In the genomic region with DNA sequence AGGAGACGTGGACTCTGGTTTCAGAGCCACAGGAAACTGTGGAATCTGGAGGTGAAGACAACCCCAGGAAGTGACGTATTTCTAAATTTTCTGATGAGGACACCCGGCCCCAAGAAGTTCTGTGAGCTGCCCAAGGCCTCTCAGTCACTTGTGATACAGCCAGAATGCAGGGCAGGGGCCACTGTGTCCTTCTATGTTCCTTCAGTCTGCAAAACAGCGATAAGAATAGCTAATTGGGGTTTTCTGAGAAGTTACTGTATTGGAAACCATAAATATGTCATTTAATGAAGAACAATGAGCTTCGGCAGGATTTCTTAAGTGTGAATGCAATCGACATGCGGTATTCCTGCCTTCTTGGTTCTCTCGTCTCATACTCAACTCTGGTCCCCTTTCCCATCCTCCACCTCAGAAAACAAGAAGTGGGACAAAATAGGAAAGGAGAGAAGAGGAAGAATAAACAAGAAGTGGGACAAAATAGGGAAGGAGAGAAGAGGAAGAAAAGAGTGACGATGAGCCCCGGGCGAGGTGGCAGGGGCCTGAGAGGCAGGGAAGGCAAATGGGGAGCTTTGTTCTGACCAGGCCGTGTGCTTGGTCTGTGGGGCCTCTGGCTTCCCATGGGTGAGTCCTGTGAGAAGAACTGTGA, we compare ENCODE assay signal across 15 cellular contexts.
DNase-seq lines count a peak whose midpoint lies in the region; ATAC-seq and TF ChIP-seq lines count a peak whose summit lies in the region.
"Had no signal": no experiment of that assay in that cellular context is flagged by ENCODE, and none has a peak within 500 bp of the region (broad histone marks: within the 10 kb centered on the region; RNA-seq: fewer than 3 reads in every experiment).

No MANE protein-coding gene starts in this region.

- peaks cover 0 to 4% (median 0%) of the 10 kb centered on the region in 4 donors for H3K9me3 ChIP-seq in esophagus muscularis mucosa
- no peaks in the 10 kb centered on the region for H3K9me3 ChIP-seq in upper lobe of right lung
- H3K9me3 ChIP-seq in A673 (ENCODE audit: low read depth, low read length, poor library complexity, severe bottlenecking): no peaks in the 10 kb centered on the region
- H3K9me3 ChIP-seq: prostate gland, tibial artery had no signal

- H3K27me3 Mint-ChIP-seq in activated naive CD8-positive, alpha-beta T cell treated with anti-CD3 and anti-CD28 coated beads, Interleukin-2, amount 50 U/mL, for 24 hours: peaks cover 4% of the 10 kb centered on the region
- H3K27me3 Mint-ChIP-seq in activated naive CD8-positive, alpha-beta T cell treated with anti-CD3 and anti-CD28 coated beads for 36 hours: peaks cover 15% of the 10 kb centered on the region
- H3K27me3 Mint-ChIP-seq in memory B cell: no peaks in the 10 kb centered on the region

- peak overlapping the region; percentile 48 for H3K27ac Mint-ChIP-seq in activated naive CD8-positive, alpha-beta T cell treated with anti-CD3 and anti-CD28 coated beads, Interleukin-2, amount 50 U/mL, for 24 hours
- H3K27ac Mint-ChIP-seq in activated naive CD8-positive, alpha-beta T cell treated with anti-CD3 and anti-CD28 coated beads for 36 hours: no peak overlapping the region
- peak overlapping the region; percentile 77 for H3K27ac Mint-ChIP-seq in memory B cell

- BruUV-seq in A673 (replicated peaks; lab: Mats Ljungman, UMichigan): no TSS peak

- POLR2A ChIA-PET in A673 (lab: Charles Lee; ENCODE audit: low non-redundant PET): no interaction called here

- H3K27me3 ChIP-seq in esophagus muscularis mucosa (no peaks in the 10 kb centered on the region), upper lobe of right lung (no peaks in the 10 kb centered on the region), A673 (replicated peaks; ENCODE audit: insufficient read depth, low read depth, low read length, poor library complexity) (peaks cover 12% of the 10 kb centered on the region)
- H3K27me3 ChIP-seq: SJCRH30, tibial artery had no signal

- TF ChIP-seq CTCF in esophagus muscularis mucosa (IDR thresholded peaks at IDR 0.05) (no peak), upper lobe of right lung (IDR thresholded peaks at IDR 0.05) (no peak), A673 (conservative IDR thresholded peaks at IDR 0.05; ENCODE audit: low read depth, low read length) (no peak)

- TF ChIP-seq EP300 in esophagus muscularis mucosa (IDR thresholded peaks at IDR 0.05): no peak

- H3K36me3 Mint-ChIP-seq in activated naive CD8-positive, alpha-beta T cell treated with anti-CD3 and anti-CD28 coated beads, Interleukin-2, amount 50 U/mL, for 24 hours (ENCODE audit: low read depth): no peaks in the 10 kb centered on the region
- no peaks in the 10 kb centered on the region for H3K36me3 Mint-ChIP-seq in activated naive CD8-positive, alpha-beta T cell treated with anti-CD3 and anti-CD28 coated beads for 36 hours
- H3K36me3 Mint-ChIP-seq in memory B cell: peaks cover 59% of the 10 kb centered on the region

- DNase-seq in activated naive CD8-positive, alpha-beta T cell treated with anti-CD3 and anti-CD28 coated beads, Interleukin-2, amount 50 U/mL, for 24 hours: no peak
- DNase-seq in activated naive CD8-positive, alpha-beta T cell treated with anti-CD3 and anti-CD28 coated beads for 36 hours: no peak
- DNase-seq in esophagus muscularis mucosa (ENCODE audit: extremely low spot score): peak; percentile 47
- no peak for DNase-seq in memory B cell (ENCODE audit: low spot score in 2 of 2)
- peak; percentile 71 for DNase-seq in upper lobe of right lung
- DNase-seq in A673 (ENCODE audit: low spot score): no peak
- DNase-seq in kidney tubule cell (ENCODE audit: low spot score): no peak
- DNase-seq: activated naive CD4-positive, alpha-beta T cell treated with anti-CD3 and anti-CD28 coated beads, Interleukin-2, amount 50 U/mL, for 16 hours; CD8-positive, alpha-beta memory T cell; SJCRH30; stimulated activated CD4-positive, alpha-beta T cell treated with anti-CD3 and anti-CD28 coated beads, Interleukin-1b, Interleukin-23, amount 100 ng/mL, for 48 hours had no signal

- H3K4me3 ChIP-seq in esophagus muscularis mucosa (no peak overlapping the region), upper lobe of right lung (no peak overlapping the region), A673 (ENCODE audit: low read depth, low read length, poor library complexity, severe bottlenecking) (no peak overlapping the region)
- H3K4me3 ChIP-seq: prostate gland, SJCRH30, tibial artery had no signal

- no peaks in the 10 kb centered on the region for H3K36me3 ChIP-seq in esophagus muscularis mucosa
- no peaks in the 10 kb centered on the region for H3K36me3 ChIP-seq in upper lobe of right lung
- H3K36me3 ChIP-seq in A673 (ENCODE audit: insufficient read depth, low read length, poor library complexity, severe bottlenecking): no peaks in the 10 kb centered on the region
- H3K36me3 ChIP-seq: prostate gland, SJCRH30, tibial artery had no signal

- intact Hi-C loops in esophagus muscularis mucosa (cut with DNase I): no loop called here
- intact Hi-C loops in upper lobe of right lung (cut with DNase I): no loop called here
- intact Hi-C loops in A673 (cut with micrococcal nuclease; ENCODE audit: unreplicated experiment): no loop called here

- ATAC-seq in activated naive CD8-positive, alpha-beta T cell treated with anti-CD3 and anti-CD28 coated beads, Interleukin-2, amount 50 U/mL, for 24 hours: no peak
- ATAC-seq in memory B cell (ENCODE audit: low read depth): no peak
- ATAC-seq in upper lobe of right lung: peak; percentile 86
- ATAC-seq in HG02840 (IDR thresholded peaks at IDR 0.05; ENCODE audit: low FRiP score, unreplicated experiment): no peak

- CTCF ChIA-PET in A673 (lab: Charles Lee): no interaction called here

- no peak overlapping the region for H3K27ac ChIP-seq in esophagus muscularis mucosa (replicated peaks in 1 of 4)
- peak overlapping the region; percentile 61 for H3K27ac ChIP-seq in upper lobe of right lung
- no peak overlapping the region for H3K27ac ChIP-seq in A673 (ENCODE audit: low read depth, low read length, poor library complexity, severe bottlenecking)
- H3K27ac ChIP-seq: 22Rv1, prostate gland, SJCRH30, tibial artery had no signal

- 63% methylated on average over 12 of the region's 12 CpGs for WGBS in esophagus muscularis mucosa

- H3K4me1 ChIP-seq in esophagus muscularis mucosa (peaks cover 0 to 6% (median 3%) of the 10 kb centered on the region in 4 donors), upper lobe of right lung (no peaks in the 10 kb centered on the region), A673 (ENCODE audit: insufficient read depth, low read length, poor library complexity, severe bottlenecking) (no peaks in the 10 kb centered on the region)
- H3K4me1 ChIP-seq: prostate gland, SJCRH30 had no signal

- H3K9me3 Mint-ChIP-seq in activated naive CD8-positive, alpha-beta T cell treated with anti-CD3 and anti-CD28 coated beads, Interleukin-2, amount 50 U/mL, for 24 hours: peaks cover 9% of the 10 kb centered on the region
- peaks cover 10% of the 10 kb centered on the region for H3K9me3 Mint-ChIP-seq in activated naive CD8-positive, alpha-beta T cell treated with anti-CD3 and anti-CD28 coated beads for 36 hours
- peaks cover 7% of the 10 kb centered on the region for H3K9me3 Mint-ChIP-seq in memory B cell

- no peak for TF ChIP-seq POLR2A in esophagus muscularis mucosa (IDR thresholded peaks at IDR 0.05; ENCODE audit: low read depth)

- no peak overlapping the region for H3K4me3 Mint-ChIP-seq in activated naive CD8-positive, alpha-beta T cell treated with anti-CD3 and anti-CD28 coated beads, Interleukin-2, amount 50 U/mL, for 24 hours
- no peak overlapping the region for H3K4me3 Mint-ChIP-seq in activated naive CD8-positive, alpha-beta T cell treated with anti-CD3 and anti-CD28 coated beads for 36 hours
- no peak overlapping the region for H3K4me3 Mint-ChIP-seq in memory B cell
- H3K4me3 Mint-ChIP-seq: CD8-positive, alpha-beta memory T cell had no signal

- H3K4me1 Mint-ChIP-seq in activated naive CD8-positive, alpha-beta T cell treated with anti-CD3 and anti-CD28 coated beads, Interleukin-2, amount 50 U/mL, for 24 hours: peaks cover 7% of the 10 kb centered on the region
- H3K4me1 Mint-ChIP-seq in activated naive CD8-positive, alpha-beta T cell treated with anti-CD3 and anti-CD28 coated beads for 36 hours: no peaks in the 10 kb centered on the region
- H3K4me1 Mint-ChIP-seq in memory B cell: peaks cover 32% of the 10 kb centered on the region
- H3K4me1 Mint-ChIP-seq: CD8-positive, alpha-beta memory T cell had no signal

Comparison
In these comparisons a context has a peak if more than half of its experiments do, and no peak if none do; other contexts are left out.
1. DNase-seq: peak in esophagus muscularis mucosa (single experiment) and upper lobe of right lung (single experiment); none in activated naive CD8-positive, alpha-beta T cell treated with anti-CD3 and anti-CD28 coated beads, Interleukin-2, amount 50 U/mL, for 24 hours (single experiment), activated naive CD8-positive, alpha-beta T cell treated with anti-CD3 and anti-CD28 coated beads for 36 hours (single experiment), memory B cell (0 of 2), A673 (single experiment) and kidney tubule cell (single experiment).